ENCODE assay signal across 24 cellular contexts in genomic region chr11:22982903-22983302, GRCh38.
"Had no signal": no experiment of that assay in that cellular context is flagged by ENCODE, and none has a peak within 500 bp of the region (broad histone marks: within the 10 kb centered on the region; RNA-seq: fewer than 3 reads in every experiment).

No MANE protein-coding gene starts in this region.

- H3K27me3 ChIP-seq: colonic mucosa, esophagus squamous epithelium, gastrocnemius medialis, heart right ventricle, left lung had no signal

- H3K4me1 Mint-ChIP-seq: endodermal cell, mesothelial cell of epicardium had no signal

- H3K27ac Mint-ChIP-seq: dendritic cell treated with granulocyte-macrophage colony-stimulating factor and Interleukin-4, amounts not matched to agents 40 ng/mL and 50 ng/mL, for 4 days; effector memory CD8-positive, alpha-beta T cell; endodermal cell; mesothelial cell of epicardium had no signal

- H3K4me1 ChIP-seq: colonic mucosa, esophagus squamous epithelium, gastrocnemius medialis, heart right ventricle, left lung, lower lobe of right lung had no signal

- H3K27ac ChIP-seq: colonic mucosa, epithelial cell of prostate, esophagus squamous epithelium, gastrocnemius medialis, heart right ventricle, left lung, lower lobe of right lung had no signal

- ATAC-seq: effector memory CD8-positive, alpha-beta T cell; esophagus mucosa; gastrocnemius medialis; left lung; left ventricle myocardium superior; lower lobe of right lung; mucosa of descending colon had no signal

- H3K36me3 ChIP-seq: colonic mucosa, esophagus squamous epithelium, gastrocnemius medialis, heart right ventricle, left lung, lower lobe of right lung had no signal

- DNase-seq: colonic mucosa; cortex of kidney; effector CD8-positive, alpha-beta T cell; effector memory CD8-positive, alpha-beta T cell; endodermal cell; erythroblast; esophagus squamous epithelium; foreskin fibroblast; foreskin melanocyte; gastrocnemius medialis; glutamatergic neuron; head of caudate nucleus; heart right ventricle; hippocampal formation; left cardiac atrium; left lung; left ventricle myocardium superior; lower lobe of right lung; mesenchymal stem cell; mucosa of descending colon had no signal

- H3K27me3 Mint-ChIP-seq: dendritic cell treated with granulocyte-macrophage colony-stimulating factor and Interleukin-4, amounts not matched to agents 40 ng/mL and 50 ng/mL, for 4 days; effector memory CD8-positive, alpha-beta T cell had no signal

- H3K4me3 ChIP-seq: colonic mucosa, esophagus squamous epithelium, gastrocnemius medialis, heart right ventricle, left lung, lower lobe of right lung, mucosa of descending colon had no signal

- H3K9me3 ChIP-seq: colonic mucosa, gastrocnemius medialis, lower lobe of right lung, mucosa of descending colon had no signal

- H3K4me3 Mint-ChIP-seq: dendritic cell treated with granulocyte-macrophage colony-stimulating factor and Interleukin-4, amounts not matched to agents 40 ng/mL and 50 ng/mL, for 4 days; effector memory CD8-positive, alpha-beta T cell; endodermal cell; mesothelial cell of epicardium had no signal
